ENCODE assay signal across 1 cellular context in the genomic region with DNA sequence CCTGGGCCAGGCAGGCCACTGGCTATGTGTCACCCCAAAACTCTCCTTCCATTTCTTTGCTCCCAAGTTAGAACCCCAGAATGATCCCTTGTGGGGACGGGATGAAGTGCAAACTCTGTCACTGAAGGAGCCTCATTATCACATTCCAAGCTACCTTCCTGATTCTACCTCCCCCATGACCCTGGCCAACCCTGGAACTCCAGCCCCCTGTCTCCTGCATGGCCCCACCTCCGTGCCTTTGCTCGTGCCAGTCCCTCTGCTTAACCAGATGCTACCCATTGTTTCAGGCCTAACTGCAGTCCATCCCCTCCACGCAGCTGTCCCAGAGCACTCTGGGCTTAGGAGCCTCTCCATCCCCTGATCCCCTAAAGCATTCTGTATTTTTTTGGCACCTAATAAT.
A peak's percentile ranks its signal among the peaks of the same experiment; 100 is the strongest.
TF ChIP-seq lines count a peak whose summit lies in the region.

No MANE protein-coding gene starts in this region.

TF ChIP-seq in H1, 55 proteins besides CTCF, POLR2A, EP300 and RAD21:
- TF ChIP-seq TEAD4 (IDR thresholded peaks at IDR 0.05; ENCODE audit: low read depth, low read length) (peak; percentile 62; the same call in 1 of the 2 replicates), NANOG (IDR thresholded peaks at IDR 0.05; ENCODE audit: insufficient read depth, low read depth, low read length, poor library complexity, severe bottlenecking) (no peak), NRF1 (IDR thresholded peaks at IDR 0.05; ENCODE audit: low read depth, low read length) (no peak), CHD1 (IDR thresholded peaks at IDR 0.05; ENCODE audit: low read depth, low read length) (no peak), SRF (IDR thresholded peaks at IDR 0.05; ENCODE audit: low read depth, low read length) (no peak)
- TF ChIP-seq, protein P1, sequence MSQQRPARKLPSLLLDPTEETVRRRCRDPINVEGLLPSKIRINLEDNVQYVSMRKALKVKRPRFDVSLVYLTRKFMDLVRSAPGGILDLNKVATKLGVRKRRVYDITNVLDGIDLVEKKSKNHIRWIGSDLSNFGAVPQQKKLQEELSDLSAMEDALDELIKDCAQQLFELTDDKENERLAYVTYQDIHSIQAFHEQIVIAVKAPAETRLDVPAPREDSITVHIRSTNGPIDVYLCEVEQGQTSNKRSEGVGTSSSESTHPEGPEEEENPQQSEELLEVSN (IDR thresholded peaks at IDR 0.05), result no peak
- TF ChIP-seq, protein P2, sequence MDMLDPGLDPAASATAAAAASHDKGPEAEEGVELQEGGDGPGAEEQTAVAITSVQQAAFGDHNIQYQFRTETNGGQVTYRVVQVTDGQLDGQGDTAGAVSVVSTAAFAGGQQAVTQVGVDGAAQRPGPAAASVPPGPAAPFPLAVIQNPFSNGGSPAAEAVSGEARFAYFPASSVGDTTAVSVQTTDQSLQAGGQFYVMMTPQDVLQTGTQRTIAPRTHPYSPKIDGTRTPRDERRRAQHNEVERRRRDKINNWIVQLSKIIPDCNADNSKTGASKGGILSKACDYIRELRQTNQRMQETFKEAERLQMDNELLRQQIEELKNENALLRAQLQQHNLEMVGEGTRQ (IDR thresholded peaks at IDR 0.05; ENCODE audit: low read length), result no peak
